Comparison of ENCODE assay signal across 16 cellular contexts in genomic region chr20:11976966-11977365, GRCh38. TPM values are rescaled to one million over a fixed set of nuclear protein-coding genes. Genes with fewer than 3 reads are reported as not detected.
DNase-seq lines count a peak whose midpoint lies in the region; ATAC-seq and TF ChIP-seq lines count a peak whose summit lies in the region.
"Had no signal": no experiment of that assay in that cellular context is flagged by ENCODE, and none has a peak within 500 bp of the region (broad histone marks: within the 10 kb centered on the region; RNA-seq: fewer than 3 reads in every experiment).

No MANE protein-coding gene starts in this region.

- H3K18ac ChIP-seq in IMR-90 (ENCODE audit: low read depth, low read length), result no peak overlapping the region

- no CpG with 5 or more reads among the region's 5 CpGs for WGBS in IMR-90 (ENCODE audit: extremely low coverage in 2 of 2, insufficient read length in 1 of 2), 2 experiments

- no peak overlapping the region for H3K23ac ChIP-seq in IMR-90 (ENCODE audit: low read depth, low read length)

- H3K27me3 Mint-ChIP-seq in CD4-positive, alpha-beta T cell, result no peaks in the 10 kb centered on the region
- no peaks in the 10 kb centered on the region for H3K27me3 Mint-ChIP-seq in Caco-2 (ENCODE audit: insufficient read depth, unreplicated experiment)

- H2AFZ ChIP-seq in IMR-90 (replicated peaks; ENCODE audit: low read length, poor library complexity), result no peak overlapping the region

- H3K79me1 ChIP-seq in IMR-90 (ENCODE audit: low read depth in 1 of 2, low read length in 2 of 2), result no peaks in the 10 kb centered on the region

- H4K8ac ChIP-seq in IMR-90 (ENCODE audit: low read depth in 2 of 2, low read length in 2 of 2), result no peak overlapping the region

- no peaks in the 10 kb centered on the region for H3K36me3 ChIP-seq in IMR-90 (ENCODE audit: control insufficient read depth, insufficient read depth, low read length)
- no peaks in the 10 kb centered on the region for H3K36me3 ChIP-seq in Caco-2 (ENCODE audit: control insufficient read depth, insufficient read depth, low read length)

- no peak overlapping the region for H2BK5ac ChIP-seq in IMR-90 (ENCODE audit: low read depth, low read length, poor library complexity, severe bottlenecking)

- no peaks in the 10 kb centered on the region for H3K9me3 Mint-ChIP-seq in CD4-positive, alpha-beta T cell
- no peaks in the 10 kb centered on the region for H3K9me3 Mint-ChIP-seq in Caco-2 (ENCODE audit: unreplicated experiment)
- H3K9me3 Mint-ChIP-seq: CD8-positive, alpha-beta T cell had no signal

- H3K56ac ChIP-seq in IMR-90 (ENCODE audit: extremely low read depth, insufficient read depth, low read length), result no peak overlapping the region

- H3K4ac ChIP-seq in IMR-90 (ENCODE audit: low read depth, low read length), result no peak overlapping the region

- DNase-seq in DMS53 (lab: John Stamatoyannopoulos, UW) (peak; percentile 77), IMR-90 (no peak), RPMI8226 (peak; percentile 27), iris pigment epithelial cell (ENCODE audit: low read depth) (peak; percentile 4), substantia nigra (lab: John Stamatoyannopoulos, UW) (no peak), Caco-2 (no peak)
- no peak for DNase-seq in CD4-positive, alpha-beta T cell
- DNase-seq: CD8-positive, alpha-beta T cell; EL; H9; Karpas-422; NCI-H1105 treated with DMSO at 0.1 percent for 48 hours; NCI-H1694 treated with DMSO at 0.1 percent for 48 hours; NCI-H2171 treated with DMSO at 0.1 percent for 48 hours; NCI-H446 treated with DMSO at 0.1 percent for 48 hours had no signal

- no peak overlapping the region for H2BK15ac ChIP-seq in IMR-90 (ENCODE audit: low read depth, low read length)

- no peak overlapping the region for H2BK20ac ChIP-seq in IMR-90 (ENCODE audit: low read depth, low read length)

- no peak overlapping the region for H2BK120ac ChIP-seq in IMR-90 (ENCODE audit: low read depth, low read length)

- H3K27me3 ChIP-seq in IMR-90 (ENCODE audit: control insufficient read depth, insufficient read depth, low read length) (peaks cover 12% of the 10 kb centered on the region), Caco-2 (replicated peaks; ENCODE audit: control insufficient read depth, insufficient read depth, low read length) (no peaks in the 10 kb centered on the region; the same call in 1 of the 2 replicates)
- no peaks in the 10 kb centered on the region for H3K27me3 ChIP-seq in CD4-positive, alpha-beta T cell (ENCODE audit: control insufficient read depth, insufficient read depth, low read length)

- H3K4me3 ChIP-seq in IMR-90 (ENCODE audit: insufficient read depth, low read depth, low read length) (no peak overlapping the region), Caco-2 (ENCODE audit: low read depth, low read length) (no peak overlapping the region)

- H4K91ac ChIP-seq in IMR-90 (ENCODE audit: insufficient read depth, low read depth, low read length), result no peak overlapping the region

- no peaks in the 10 kb centered on the region for H3K4me1 Mint-ChIP-seq in CD4-positive, alpha-beta T cell (ENCODE audit: low read depth)
- no peaks in the 10 kb centered on the region for H3K4me1 Mint-ChIP-seq in Caco-2 (ENCODE audit: low read depth, unreplicated experiment)

- H2AK9ac ChIP-seq in IMR-90 (replicated peaks; ENCODE audit: low read depth, low read length, poor library complexity), result no peak overlapping the region

- intact Hi-C loops in IMR-90 (cut with micrococcal nuclease), result no loop called here
- intact Hi-C loops in CD4-positive, alpha-beta T cell (cut with DNase I, micrococcal nuclease), result no loop called here
- intact Hi-C loops in Caco-2 (cut with micrococcal nuclease; ENCODE audit: unreplicated experiment), result no loop called here

- BruUV-seq in IMR-90 (replicated peaks; lab: Mats Ljungman, UMichigan), result no TSS peak
- no TSS peak for BruUV-seq in Caco-2 (replicated peaks; lab: Mats Ljungman, UMichigan)

- H3K4me1 ChIP-seq in IMR-90 (ENCODE audit: control insufficient read depth, insufficient read depth, low read length) (no peaks in the 10 kb centered on the region), Caco-2 (peaks cover 1% of the 10 kb centered on the region)

- no peak overlapping the region for H3K27ac ChIP-seq in IMR-90 (ENCODE audit: insufficient read depth, low read length)
- H3K27ac ChIP-seq in substantia nigra (ENCODE audit: low read depth, low read length, poor library complexity, severe bottlenecking), result no peak overlapping the region
- H3K27ac ChIP-seq in CD4-positive, alpha-beta T cell (ENCODE audit: low read depth, low read length), result no peak overlapping the region
- H3K27ac ChIP-seq: RWPE1 had no signal

- no peak overlapping the region for H3K4me3 Mint-ChIP-seq in CD4-positive, alpha-beta T cell
- H3K4me3 Mint-ChIP-seq in Caco-2 (ENCODE audit: unreplicated experiment), result no peak overlapping the region
- H3K4me3 Mint-ChIP-seq: CD8-positive, alpha-beta T cell; H9 had no signal

- H3K36me3 Mint-ChIP-seq in CD4-positive, alpha-beta T cell (ENCODE audit: low read depth), result no peaks in the 10 kb centered on the region
- no peaks in the 10 kb centered on the region for H3K36me3 Mint-ChIP-seq in Caco-2 (ENCODE audit: insufficient read depth, unreplicated experiment)
- H3K36me3 Mint-ChIP-seq: CD8-positive, alpha-beta T cell had no signal

- CTCF ChIA-PET in IMR-90 (lab: Yijun Ruan, JAX), result interaction anchor here (0.9 kb wide), 1 partner anchor 14 kb away, joined by 3 read pairs; no protein-coding TSS in a partner anchor
- CTCF ChIA-PET in CD4-positive, alpha-beta T cell (lab: Charles Lee), result no interaction called here
- CTCF ChIA-PET in Caco-2 (lab: Charles Lee), result no interaction called here

- no peak for TF ChIP-seq CTCF in IMR-90 (conservative IDR thresholded peaks at IDR 0.05; ENCODE audit: low read depth, low read length)
- no peak for TF ChIP-seq CTCF in CD4-positive, alpha-beta T cell (IDR thresholded peaks at IDR 0.05)
- TF ChIP-seq CTCF in Caco-2 (IDR thresholded peaks at IDR 0.05; ENCODE audit: insufficient read depth in 1 of 2, low read depth in 1 of 2, low read length in 1 of 2, severe bottlenecking in 1 of 2, unreplicated experiment in 1 of 2), result no peak

- no peak overlapping the region for H4K5ac ChIP-seq in IMR-90 (ENCODE audit: low read depth, low read length)

- dilution Hi-C loops in IMR-90 (cut with HindIII; ENCODE audit: low sequenced_read_pairs, unreplicated experiment), result no loop called here

- TF ChIP-seq RAD21 in IMR-90 (IDR thresholded peaks at IDR 0.05; ENCODE audit: low read length), result no peak

- ATAC-seq in IMR-90 (ENCODE audit: low read depth), result no peak
- ATAC-seq in CD4-positive, alpha-beta T cell (ENCODE audit: poor library complexity), result no peak
- ATAC-seq: CD8-positive, alpha-beta T cell had no signal

- no peak overlapping the region for H3K27ac Mint-ChIP-seq in CD4-positive, alpha-beta T cell
- H3K27ac Mint-ChIP-seq in Caco-2 (ENCODE audit: unreplicated experiment), result no peak overlapping the region
- H3K27ac Mint-ChIP-seq: CD8-positive, alpha-beta T cell; H9 had no signal

- no peak overlapping the region for H3K9ac ChIP-seq in IMR-90 (ENCODE audit: low read depth, low read length)

- H3K14ac ChIP-seq in IMR-90 (replicated peaks; ENCODE audit: low read depth, low read length), result no peak overlapping the region

- H3K9me1 ChIP-seq in IMR-90 (ENCODE audit: insufficient read depth, low read length), result no peaks in the 10 kb centered on the region

- POLR2A ChIA-PET in IMR-90 (lab: Charles Lee; ENCODE audit: unreplicated experiment) (no interaction called here), Caco-2 (lab: Charles Lee) (no interaction called here)
- POLR2A ChIA-PET in CD4-positive, alpha-beta T cell (lab: Charles Lee), result no interaction called here

- in situ Hi-C loops in IMR-90 (cut with MboI; ENCODE audit: low sequenced_read_pairs), result no loop called here

- no peaks in the 10 kb centered on the region for H3K9me3 ChIP-seq in IMR-90 (ENCODE audit: control insufficient read depth, insufficient read depth, low read length)
- H3K9me3 ChIP-seq in CD4-positive, alpha-beta T cell (ENCODE audit: control insufficient read depth, low read length), result no peaks in the 10 kb centered on the region
- H3K9me3 ChIP-seq in Caco-2, result no peaks in the 10 kb centered on the region

- no peak overlapping the region for H2AK5ac ChIP-seq in IMR-90 (ENCODE audit: low read depth, low read length)

- no peak overlapping the region for H3K4me2 ChIP-seq in IMR-90 (ENCODE audit: low read depth, low read length)

- no peak for TF ChIP-seq POLR2A in IMR-90 (IDR thresholded peaks at IDR 0.05; ENCODE audit: low read depth, low read length)

- H4K20me1 ChIP-seq in IMR-90 (ENCODE audit: insufficient read depth, low read length), result no peaks in the 10 kb centered on the region

TF ChIP-seq in IMR-90, 13 proteins besides CTCF, POLR2A, EP300 and RAD21:
- TF ChIP-seq MAFK (IDR thresholded peaks at IDR 0.05; ENCODE audit: low read depth, low read length) (peak; percentile 97), RCOR1 (IDR thresholded peaks at IDR 0.05; ENCODE audit: insufficient replicate concordance, low read length) (no peak), USF2 (IDR thresholded peaks at IDR 0.05; ENCODE audit: low read depth, low read length) (no peak)

RNA-seq across cellular contexts. Expression of gene BTBD3, which starts 59.3 kb away (rescaled TPM):
- 44.6 and 44.7 TPM in 2 replicates for total RNA-seq in IMR-90 (2012; rRNA removed)
- polyA plus RNA-seq in IMR-90 (2012; rRNA removed), result 21.2 and 22.7 TPM in 2 replicates
- 10.2 and 20.0 TPM in 2 replicates for polyA plus RNA-seq in IMR-90 (2012; cell fraction: cytosol; rRNA removed)
- 22.0 and 45.5 TPM in 2 replicates for polyA plus RNA-seq in IMR-90 (2012; cell fraction: nucleus; rRNA removed; ENCODE audit: low replicate concordance)
- 1 to 10 TPM; 1.0 to 3.9 TPM for total RNA-seq in CD4-positive, alpha-beta T cell
- 39.0 and 44.1 TPM in 2 replicates for total RNA-seq in Caco-2 (2022)

Comparison
In these comparisons a context has a peak if more than half of its experiments do, and no peak if none do; other contexts are left out.
1. DNase-seq: peak in DMS53 (single experiment), RPMI8226 (single experiment) and iris pigment epithelial cell (single experiment); none in IMR-90 (single experiment), substantia nigra (0 of 49), CD4-positive, alpha-beta T cell (0 of 10) and Caco-2 (0 of 2).